Comparison of ENCODE assay signal across 26 cellular contexts in the genomic region with DNA sequence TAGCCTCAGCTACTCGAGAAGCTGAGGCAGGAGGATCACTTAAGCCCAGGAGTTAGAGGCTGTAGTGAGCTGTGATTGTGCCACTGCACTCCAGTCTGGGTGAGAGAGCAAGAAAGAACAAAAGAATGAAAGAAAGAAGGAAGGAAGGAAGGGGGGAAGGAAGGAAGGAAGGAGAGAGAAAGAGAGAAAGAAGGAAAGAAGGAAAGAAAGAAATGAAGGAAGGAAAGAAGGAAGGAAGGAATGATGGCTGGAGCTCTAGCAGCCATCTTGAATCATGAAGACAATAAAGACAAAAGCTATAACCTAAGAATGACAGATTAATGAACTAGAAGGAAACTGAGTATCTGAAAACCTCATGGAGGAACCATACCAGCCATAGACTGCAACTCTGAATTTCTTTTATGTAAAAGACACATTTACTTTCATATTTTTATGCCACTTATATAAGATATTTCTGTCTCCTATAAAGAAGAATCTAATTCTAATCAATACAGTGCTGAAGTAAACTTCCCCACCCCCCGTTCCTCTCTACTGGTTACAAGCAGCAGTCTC.
DNase-seq lines count a peak whose midpoint lies in the region; ATAC-seq and TF ChIP-seq lines count a peak whose summit lies in the region.
"Had no signal": no experiment of that assay in that cellular context is flagged by ENCODE, and none has a peak within 500 bp of the region (broad histone marks: within the 10 kb centered on the region; RNA-seq: fewer than 3 reads in every experiment).

No MANE protein-coding gene starts in this region.

- no peaks in the 10 kb centered on the region for H3K4me1 ChIP-seq in mammary epithelial cell (ENCODE audit: insufficient read depth, low read length)
- H3K4me1 ChIP-seq in PC-3 (ENCODE audit: insufficient read depth, low read length): 0 out of 2 replicates have a peak, but pooled peaks cover 5% of the 10 kb centered on the region
- H3K4me1 ChIP-seq: HAP-1, pancreas, tibial artery had no signal

- no peak overlapping the region for H3K4me3 ChIP-seq in mammary epithelial cell (replicated peaks in 1 of 3; ENCODE audit: insufficient read depth in 1 of 3, low read depth in 2 of 3, low read length in 3 of 3)
- H3K4me3 ChIP-seq in PC-3 (ENCODE audit: low read length): no peak overlapping the region
- H3K4me3 ChIP-seq: BLaER1, HAP-1, pancreas, SK-N-MC, skin epidermis, tibial artery had no signal

- 91% methylated on average over 2 of the region's 2 CpGs for WGBS in mammary epithelial cell (ENCODE audit: low coverage, missing lambda C conversion rate)

- no peaks in the 10 kb centered on the region for H4K20me1 ChIP-seq in mammary epithelial cell (ENCODE audit: insufficient read depth, low read length)
- H4K20me1 ChIP-seq in PC-3 (ENCODE audit: low read length): no peaks in the 10 kb centered on the region
- H4K20me1 ChIP-seq: BLaER1 had no signal

- H3K9me3 ChIP-seq in mammary epithelial cell (replicated peaks; ENCODE audit: insufficient read depth, low read length) (no peaks in the 10 kb centered on the region), PC-3 (ENCODE audit: low read length) (no peaks in the 10 kb centered on the region)
- H3K9me3 ChIP-seq: HAP-1, pancreas, tibial artery had no signal

- DNase-seq in mammary epithelial cell: no peak
- no peak for DNase-seq in MCF 10A (ENCODE audit: unreplicated experiment)
- no peak for DNase-seq in PC-3
- no peak for DNase-seq in memory B cell (ENCODE audit: low spot score in 2 of 2)
- DNase-seq in stimulated activated CD4-positive, alpha-beta T cell treated with anti-CD3 and anti-CD28 coated beads, Interleukin-12 subunit alpha, Interleukin-12 subunit beta, amount 100 ng/mL, for 4 hours: no peak
- DNase-seq in stimulated activated CD4-positive, alpha-beta T cell treated with anti-CD3 and anti-CD28 coated beads, Interleukin-4, amount 100 ng/mL, for 1 hour: no peak
- DNase-seq: activated naive CD8-positive, alpha-beta T cell treated with anti-CD3 and anti-CD28 coated beads, Interleukin-2, amount 10 ng/mL, durations not matched to agents 7 days and 5 days; aorta; effector CD4-positive, alpha-beta T cell; hippocampal formation; Karpas-422; left cardiac atrium; NCI-H1417 treated with DMSO at 0.1 percent for 48 hours; NCI-H2081; NCI-H226; NCI-H526 treated with DMSO at 0.1 percent for 48 hours; NK-92 treated with Interleukin-12 subunit alpha and Interleukin-12 subunit beta, amount 100 ng/mL, for 24 hours; pancreas; tibial artery had no signal

- no peaks in the 10 kb centered on the region for H3K9me3 Mint-ChIP-seq in MCF 10A (ENCODE audit: unreplicated experiment)
- H3K9me3 Mint-ChIP-seq in memory B cell: peaks cover 3% of the 10 kb centered on the region
- H3K9me3 Mint-ChIP-seq: neural crest cell had no signal

- no peaks in the 10 kb centered on the region for H3F3A ChIP-seq in PC-3 (ENCODE audit: low read length, unreplicated experiment)

- in situ Hi-C loops in mammary epithelial cell (cut with MboI; ENCODE audit: low sequenced_read_pairs in 2 of 2): no loop called here

- intact Hi-C loops in mammary epithelial cell (cut with micrococcal nuclease): no loop called here
- intact Hi-C loops in MCF 10A (cut with micrococcal nuclease): no loop called here
- intact Hi-C loops in PC-3 (cut with micrococcal nuclease): no loop called here

- no peaks in the 10 kb centered on the region for H3K36me3 ChIP-seq in mammary epithelial cell (ENCODE audit: insufficient read depth, low read length)
- H3K36me3 ChIP-seq in PC-3 (ENCODE audit: low read depth, low read length): no peaks in the 10 kb centered on the region
- H3K36me3 ChIP-seq: BLaER1, HAP-1, pancreas, tibial artery had no signal

- no peaks in the 10 kb centered on the region for H3K9me2 ChIP-seq in PC-3 (replicated peaks; ENCODE audit: low read length)

- H3K4me1 Mint-ChIP-seq in MCF 10A (ENCODE audit: insufficient read depth, unreplicated experiment): peaks cover 22% of the 10 kb centered on the region
- H3K4me1 Mint-ChIP-seq in memory B cell: peaks cover 41% of the 10 kb centered on the region

- CTCF ChIA-PET in mammary epithelial cell (lab: Charles Lee; ENCODE audit: low non-redundant PET) (no interaction called here), MCF 10A (lab: Yijun Ruan, JAX) (interaction anchor here (0.6 to 1.0 kb wide), 2 partner anchors 8 to 17 kb away, joined by 3 to 4 read pairs; no protein-coding TSS in a partner anchor), PC-3 (lab: Charles Lee) (no interaction called here)

- H3K36me3 Mint-ChIP-seq in MCF 10A (ENCODE audit: insufficient read depth, unreplicated experiment): no peaks in the 10 kb centered on the region
- H3K36me3 Mint-ChIP-seq in memory B cell: peaks cover 3% of the 10 kb centered on the region

- dilution Hi-C loops in mammary epithelial cell (cut with HindIII; ENCODE audit: low sequenced_read_pairs): no loop called here

- no peak overlapping the region for H3K4me2 ChIP-seq in mammary epithelial cell (ENCODE audit: insufficient read depth, low read depth, low read length)
- no peak overlapping the region for H3K4me2 ChIP-seq in PC-3 (ENCODE audit: low read length)

- no peak for TF ChIP-seq CTCF in mammary epithelial cell (conservative IDR thresholded peaks at IDR 0.05 in 1 of 2, IDR thresholded peaks at IDR 0.05 in 1 of 2; ENCODE audit: extremely low read depth in 1 of 2, insufficient read depth in 1 of 2, low read depth in 1 of 2, low read length in 2 of 2)
- TF ChIP-seq CTCF in MCF 10A (IDR thresholded peaks at IDR 0.05; ENCODE audit: unreplicated experiment): no peak
- TF ChIP-seq CTCF in PC-3 (conservative IDR thresholded peaks at IDR 0.05; ENCODE audit: low read depth, low read length): no peak

- H2AFZ ChIP-seq in mammary epithelial cell (ENCODE audit: low read depth, low read length): peak overlapping the region; percentile 47
- H2AFZ ChIP-seq in PC-3 (ENCODE audit: low read length): 0 out of 2 replicates have a peak overlapping the region, but pooled peaks have one; percentile 28

- POLR2A ChIA-PET in MCF 10A (lab: Yijun Ruan, JAX) (interaction anchor here (1.0 to 1.4 kb wide), 2 partner anchors 9 to 10 kb away, joined by 3 to 5 read pairs; no protein-coding TSS in a partner anchor), PC-3 (lab: Charles Lee; ENCODE audit: unreplicated experiment) (no interaction called here)

- H3K27me3 Mint-ChIP-seq in MCF 10A (ENCODE audit: insufficient read depth, unreplicated experiment) (no peaks in the 10 kb centered on the region), memory B cell (no peaks in the 10 kb centered on the region)
- H3K27me3 Mint-ChIP-seq: activated naive CD8-positive, alpha-beta T cell treated with anti-CD3 and anti-CD28 coated beads, Interleukin-2, amount 10 ng/mL, durations not matched to agents 7 days and 5 days had no signal

- H3K27ac Mint-ChIP-seq in MCF 10A (ENCODE audit: low read depth, unreplicated experiment): no peak overlapping the region
- peak overlapping the region; percentile 69 for H3K27ac Mint-ChIP-seq in memory B cell
- H3K27ac Mint-ChIP-seq: activated naive CD8-positive, alpha-beta T cell treated with anti-CD3 and anti-CD28 coated beads, Interleukin-2, amount 10 ng/mL, durations not matched to agents 7 days and 5 days had no signal

- H3K4me3 Mint-ChIP-seq in MCF 10A (ENCODE audit: unreplicated experiment): no peak overlapping the region
- no peak overlapping the region for H3K4me3 Mint-ChIP-seq in memory B cell
- H3K4me3 Mint-ChIP-seq: activated naive CD8-positive, alpha-beta T cell treated with anti-CD3 and anti-CD28 coated beads, Interleukin-2, amount 10 ng/mL, durations not matched to agents 7 days and 5 days; neural crest cell had no signal

- H3K79me2 ChIP-seq in mammary epithelial cell (ENCODE audit: insufficient read depth, low read length) (no peaks in the 10 kb centered on the region), PC-3 (ENCODE audit: low read length) (no peaks in the 10 kb centered on the region)

- BruUV-seq in mammary epithelial cell (replicated peaks; lab: Mats Ljungman, UMichigan): no TSS peak
- BruUV-seq in MCF 10A (replicated peaks; lab: Mats Ljungman, UMichigan): no TSS peak
- no TSS peak for BruUV-seq in PC-3 (replicated peaks; lab: Mats Ljungman, UMichigan)

- ATAC-seq in PC-3 (no peak), memory B cell (ENCODE audit: low read depth) (no peak), GM21381 (IDR thresholded peaks at IDR 0.05; ENCODE audit: unreplicated experiment) (no peak)
- ATAC-seq: left cardiac atrium, pancreas had no signal

- H3K9ac ChIP-seq in mammary epithelial cell (ENCODE audit: insufficient read depth, low read length) (no peak overlapping the region), PC-3 (ENCODE audit: low read length) (no peak overlapping the region)
- H3K9ac ChIP-seq: BLaER1 had no signal

- H3K27me3 ChIP-seq in mammary epithelial cell (ENCODE audit: insufficient read depth, low read length): no peaks in the 10 kb centered on the region
- no peaks in the 10 kb centered on the region for H3K27me3 ChIP-seq in PC-3 (ENCODE audit: low read length)
- H3K27me3 ChIP-seq: BLaER1, pancreas, tibial artery had no signal

- H3K27ac ChIP-seq in mammary epithelial cell (ENCODE audit: insufficient read depth, low read depth, low read length) (no peak overlapping the region), PC-3 (ENCODE audit: low read length) (no peak overlapping the region)
- H3K27ac ChIP-seq: BLaER1, epithelial cell of prostate, pancreas, SK-N-MC, skin epidermis, tibial artery had no signal
